2 cellular contexts compared by ENCODE assay signal in genomic region chr1:72845342-72845741, GRCh38.
TF ChIP-seq lines count a peak whose summit lies in the region.

No MANE protein-coding gene starts in this region.

TF ChIP-seq in SK-N-SH, 30 proteins besides CTCF, POLR2A, EP300 and RAD21 (continued from another document):
- TF ChIP-seq, protein P1, sequence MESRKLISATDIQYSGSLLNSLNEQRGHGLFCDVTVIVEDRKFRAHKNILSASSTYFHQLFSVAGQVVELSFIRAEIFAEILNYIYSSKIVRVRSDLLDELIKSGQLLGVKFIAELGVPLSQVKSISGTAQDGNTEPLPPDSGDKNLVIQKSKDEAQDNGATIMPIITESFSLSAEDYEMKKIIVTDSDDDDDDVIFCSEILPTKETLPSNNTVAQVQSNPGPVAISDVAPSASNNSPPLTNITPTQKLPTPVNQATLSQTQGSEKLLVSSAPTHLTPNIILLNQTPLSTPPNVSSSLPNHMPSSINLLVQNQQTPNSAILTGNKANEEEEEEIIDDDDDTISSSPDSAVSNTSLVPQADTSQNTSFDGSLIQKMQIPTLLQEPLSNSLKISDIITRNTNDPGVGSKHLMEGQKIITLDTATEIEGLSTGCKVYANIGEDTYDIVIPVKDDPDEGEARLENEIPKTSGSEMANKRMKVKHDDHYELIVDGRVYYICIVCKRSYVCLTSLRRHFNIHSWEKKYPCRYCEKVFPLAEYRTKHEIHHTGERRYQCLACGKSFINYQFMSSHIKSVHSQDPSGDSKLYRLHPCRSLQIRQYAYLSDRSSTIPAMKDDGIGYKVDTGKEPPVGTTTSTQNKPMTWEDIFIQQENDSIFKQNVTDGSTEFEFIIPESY (IDR thresholded peaks at IDR 0.05; ENCODE audit: borderline replicate concordance, low read depth) = no peak
- peak; percentile 38; the same call in 1 of the 2 replicates for TF ChIP-seq SMC3 (IDR thresholded peaks at IDR 0.05; ENCODE audit: low read depth, low read length)
TF ChIP-seq in SK-N-SH: peak in this region for 1.

TF ChIP-seq in SK-N-SH treated with all-trans-retinoic acid at 6 μM for 48 hours, 23 proteins besides CTCF, POLR2A, EP300 and RAD21 (continued from another document):
- no peak for TF ChIP-seq CREB5 (CRISPR knock-in tag; IDR thresholded peaks at IDR 0.05; ENCODE audit: low read depth)
TF ChIP-seq in SK-N-SH treated with all-trans-retinoic acid at 6 μM for 48 hours: peak in this region for 0.
